8 cellular contexts compared by ENCODE assay signal in the genomic region with DNA sequence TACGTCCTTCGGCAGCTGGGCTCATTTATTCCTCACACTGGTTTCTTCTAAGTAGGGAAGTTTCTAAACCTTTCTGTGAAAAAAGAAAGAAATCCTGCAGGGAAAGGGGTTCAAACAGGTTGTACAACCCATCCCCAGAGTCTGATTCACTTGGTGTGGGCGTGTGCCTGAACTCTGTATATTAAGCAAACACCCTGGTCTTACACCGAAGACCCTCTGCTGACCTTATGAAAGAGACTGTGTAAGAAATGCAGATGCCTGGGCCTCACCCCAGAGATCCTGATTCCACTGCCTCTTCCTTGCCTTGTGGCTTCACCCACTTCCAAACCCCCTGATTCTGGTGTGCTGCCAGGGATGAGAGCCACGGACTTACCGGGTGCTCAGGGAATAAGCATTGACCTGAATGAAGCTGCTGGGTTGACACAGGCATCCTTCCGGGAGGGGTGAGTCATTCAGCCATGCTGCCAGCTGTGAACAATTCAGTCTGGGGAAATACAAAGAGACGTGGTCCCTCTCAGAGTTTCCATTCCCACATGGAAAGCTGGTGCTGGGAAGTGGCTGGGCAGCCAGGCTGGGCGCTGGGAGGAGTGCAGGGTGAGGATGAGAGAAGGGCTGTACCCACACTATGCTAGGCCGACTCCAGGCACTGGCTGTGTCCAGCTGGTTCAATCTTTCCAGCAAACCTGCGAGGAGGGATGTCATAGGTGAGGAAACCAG. TPM values are rescaled to one million over a fixed set of nuclear protein-coding genes. Genes with fewer than 3 reads are reported as not detected.
DNase-seq lines count a peak whose midpoint lies in the region; ATAC-seq and TF ChIP-seq lines count a peak whose summit lies in the region.

No MANE protein-coding gene starts in this region.

- intact Hi-C loops in MCF 10A (cut with micrococcal nuclease): no loop called here
- intact Hi-C loops in left lung (cut with DNase I): no loop called here
- intact Hi-C loops in prostate gland (cut with DNase I): no loop called here

- DNase-seq in activated naive CD8-positive, alpha-beta T cell treated with anti-CD3 and anti-CD28 coated beads, Interleukin-2, amount 50 U/mL, for 24 hours: no peak
- DNase-seq in activated naive CD8-positive, alpha-beta T cell treated with anti-CD3 and anti-CD28 coated beads for 36 hours: no peak
- DNase-seq in MCF 10A (ENCODE audit: unreplicated experiment) (peak; percentile 88), left lung (peak in 1 of 2 donors; percentile 68), GF-D8 (lab: John Stamatoyannopoulos, UW) (no peak), NCI-H748 treated with DMSO at 0.1 percent for 48 hours (lab: John Stamatoyannopoulos, UW) (no peak), prostate gland (ENCODE audit: low spot score) (no peak)

- H3K27me3 Mint-ChIP-seq in activated naive CD8-positive, alpha-beta T cell treated with anti-CD3 and anti-CD28 coated beads, Interleukin-2, amount 50 U/mL, for 24 hours: peaks cover 1% of the 10 kb centered on the region
- H3K27me3 Mint-ChIP-seq in activated naive CD8-positive, alpha-beta T cell treated with anti-CD3 and anti-CD28 coated beads for 36 hours: no peaks in the 10 kb centered on the region
- peaks cover 11% of the 10 kb centered on the region for H3K27me3 Mint-ChIP-seq in MCF 10A (ENCODE audit: insufficient read depth, unreplicated experiment)

- no TSS peak for BruUV-seq in MCF 10A (replicated peaks; lab: Mats Ljungman, UMichigan)

- no peak for TF ChIP-seq CTCF in MCF 10A (IDR thresholded peaks at IDR 0.05; ENCODE audit: unreplicated experiment)
- no peak for TF ChIP-seq CTCF in left lung (IDR thresholded peaks at IDR 0.05)
- no peak for TF ChIP-seq CTCF in prostate gland (IDR thresholded peaks at IDR 0.05)

- no peaks in the 10 kb centered on the region for H3K9me3 ChIP-seq in left lung
- H3K9me3 ChIP-seq in prostate gland: no peaks in the 10 kb centered on the region

- H3K27me3 ChIP-seq in left lung: no peaks in the 10 kb centered on the region
- no peaks in the 10 kb centered on the region for H3K27me3 ChIP-seq in prostate gland (replicated peaks; ENCODE audit: insufficient read depth)

- no peak for TF ChIP-seq POLR2A in prostate gland (IDR thresholded peaks at IDR 0.05)

- H3K4me1 Mint-ChIP-seq in activated naive CD8-positive, alpha-beta T cell treated with anti-CD3 and anti-CD28 coated beads, Interleukin-2, amount 50 U/mL, for 24 hours: peaks cover 8% of the 10 kb centered on the region
- H3K4me1 Mint-ChIP-seq in activated naive CD8-positive, alpha-beta T cell treated with anti-CD3 and anti-CD28 coated beads for 36 hours: peaks cover 4% of the 10 kb centered on the region
- peaks cover 12% of the 10 kb centered on the region for H3K4me1 Mint-ChIP-seq in MCF 10A (ENCODE audit: insufficient read depth, unreplicated experiment)

- H3K4me3 ChIP-seq in left lung: no peak overlapping the region
- H3K4me3 ChIP-seq in prostate gland: no peak overlapping the region

- no peak overlapping the region for H3K4me3 Mint-ChIP-seq in activated naive CD8-positive, alpha-beta T cell treated with anti-CD3 and anti-CD28 coated beads, Interleukin-2, amount 50 U/mL, for 24 hours
- H3K4me3 Mint-ChIP-seq in activated naive CD8-positive, alpha-beta T cell treated with anti-CD3 and anti-CD28 coated beads for 36 hours: no peak overlapping the region
- H3K4me3 Mint-ChIP-seq in MCF 10A (ENCODE audit: unreplicated experiment): no peak overlapping the region

- H3K36me3 ChIP-seq in left lung: no peaks in the 10 kb centered on the region
- no peaks in the 10 kb centered on the region for H3K36me3 ChIP-seq in prostate gland

- no peak overlapping the region for H3K27ac ChIP-seq in left lung
- no peak overlapping the region for H3K27ac ChIP-seq in prostate gland

- no peaks in the 10 kb centered on the region for H3K9me3 Mint-ChIP-seq in activated naive CD8-positive, alpha-beta T cell treated with anti-CD3 and anti-CD28 coated beads, Interleukin-2, amount 50 U/mL, for 24 hours
- H3K9me3 Mint-ChIP-seq in activated naive CD8-positive, alpha-beta T cell treated with anti-CD3 and anti-CD28 coated beads for 36 hours: no peaks in the 10 kb centered on the region
- H3K9me3 Mint-ChIP-seq in MCF 10A (ENCODE audit: unreplicated experiment): no peaks in the 10 kb centered on the region

- POLR2A ChIA-PET in MCF 10A (lab: Yijun Ruan, JAX): no interaction called here

- H3K4me1 ChIP-seq in left lung (peaks cover 0 to 11% of the 10 kb centered on the region in 2 donors), prostate gland (replicated peaks) (no peaks in the 10 kb centered on the region)

- ATAC-seq in activated naive CD8-positive, alpha-beta T cell treated with anti-CD3 and anti-CD28 coated beads, Interleukin-2, amount 50 U/mL, for 24 hours: peak; percentile 42
- peak; percentile 83 for ATAC-seq in left lung
- ATAC-seq in HG03521 (IDR thresholded peaks at IDR 0.05; ENCODE audit: unreplicated experiment): no peak

- CTCF ChIA-PET in MCF 10A (lab: Yijun Ruan, JAX): interaction anchor here (1.1 kb wide), 1 partner anchor 66 kb away, joined by 3 read pairs; no protein-coding TSS in a partner anchor

- 49% methylated on average over 11 of the region's 11 CpGs for WGBS in prostate gland

- H3K36me3 Mint-ChIP-seq in activated naive CD8-positive, alpha-beta T cell treated with anti-CD3 and anti-CD28 coated beads, Interleukin-2, amount 50 U/mL, for 24 hours (ENCODE audit: low read depth): no peaks in the 10 kb centered on the region
- H3K36me3 Mint-ChIP-seq in activated naive CD8-positive, alpha-beta T cell treated with anti-CD3 and anti-CD28 coated beads for 36 hours: no peaks in the 10 kb centered on the region
- H3K36me3 Mint-ChIP-seq in MCF 10A (ENCODE audit: insufficient read depth, unreplicated experiment): no peaks in the 10 kb centered on the region

- no peak overlapping the region for H3K27ac Mint-ChIP-seq in activated naive CD8-positive, alpha-beta T cell treated with anti-CD3 and anti-CD28 coated beads, Interleukin-2, amount 50 U/mL, for 24 hours
- H3K27ac Mint-ChIP-seq in activated naive CD8-positive, alpha-beta T cell treated with anti-CD3 and anti-CD28 coated beads for 36 hours: no peak overlapping the region
- H3K27ac Mint-ChIP-seq in MCF 10A (ENCODE audit: low read depth, unreplicated experiment): no peak overlapping the region

RNA-seq across cellular contexts. Expression of gene ACTN1, which starts 26.5 kb away (rescaled TPM):
- total RNA-seq in activated naive CD8-positive, alpha-beta T cell treated with anti-CD3 and anti-CD28 coated beads for 36 hours: 100 to 1,000 TPM; 171 to 177 TPM
- total RNA-seq in MCF 10A (2022) (239 and 312 TPM in 2 replicates), left lung (100 to 1,000 TPM; 164 to 225 TPM), prostate gland (100 to 1,000 TPM; 197 to 240 TPM)
